Comparison of ENCODE assay signal across 8 cellular contexts in genomic region chr2:64018715-64019082, GRCh38. TPM values are rescaled to one million over a fixed set of nuclear protein-coding genes. Genes with fewer than 3 reads are reported as not detected.
DNase-seq lines count a peak whose midpoint lies in the region; ATAC-seq lines count a peak whose summit lies in the region.

No MANE protein-coding gene starts in this region.

- no peaks in the 10 kb centered on the region for H3K27me3 ChIP-seq in iPS-18a (ENCODE audit: control insufficient read depth, insufficient read depth, low read length)
- no peaks in the 10 kb centered on the region for H3K27me3 ChIP-seq in skeletal muscle satellite cell (ENCODE audit: control insufficient read depth, insufficient read depth, low read length)

- H3K4me2 ChIP-seq in skeletal muscle satellite cell (ENCODE audit: low read length), result peak overlapping the region; percentile 79

- peaks cover 43% of the 10 kb centered on the region for H3K4me1 Mint-ChIP-seq in activated T-cell treated with anti-CD3 and anti-CD28 coated beads, Interleukin-2, amount 50 U/mL, for 4 hours (ENCODE audit: low read depth)

- H3K27ac ChIP-seq in angular gyrus (ENCODE audit: low read depth, low read length), result peak overlapping the region; percentile 94
- no peak overlapping the region for H3K27ac ChIP-seq in iPS-18a (ENCODE audit: low read length)

- H3K4me1 ChIP-seq in iPS-18a (ENCODE audit: control insufficient read depth, low read depth, low read length) (peaks cover 15% of the 10 kb centered on the region), skeletal muscle satellite cell (ENCODE audit: control insufficient read depth, insufficient read depth, low read length) (peaks cover 27% of the 10 kb centered on the region)

- peak; percentile 69 for ATAC-seq in activated T-cell treated with anti-CD3 and anti-CD28 coated beads, Interleukin-2, amount 50 U/mL, for 4 hours
- peak; percentile 41 for ATAC-seq in HG02623 (IDR thresholded peaks at IDR 0.05; ENCODE audit: unreplicated experiment)

- no peaks in the 10 kb centered on the region for H3K9me3 Mint-ChIP-seq in activated T-cell treated with anti-CD3 and anti-CD28 coated beads, Interleukin-2, amount 50 U/mL, for 4 hours

- H3K36me3 Mint-ChIP-seq in activated T-cell treated with anti-CD3 and anti-CD28 coated beads, Interleukin-2, amount 50 U/mL, for 4 hours (ENCODE audit: insufficient read depth), result peaks cover 3% of the 10 kb centered on the region

- H3K4me3 ChIP-seq in iPS-18a (ENCODE audit: low read length), result peak overlapping the region; percentile 70
- peak overlapping the region; percentile 83 for H3K4me3 ChIP-seq in skeletal muscle satellite cell (ENCODE audit: low read length)

- peak overlapping the region; percentile 21 for H3K9ac ChIP-seq in iPS-18a (ENCODE audit: low read length)
- peak overlapping the region; percentile 97 for H3K9ac ChIP-seq in skeletal muscle satellite cell (ENCODE audit: low read depth, low read length)

- DNase-seq in activated T-cell treated with anti-CD3 and anti-CD28 coated beads, Interleukin-2, amount 50 U/mL, for 4 hours, result peak; percentile 32
- DNase-seq in activated T-cell treated with anti-CD3 and anti-CD28 coated beads, Interleukin-2, amount 50 U/mL, for 48 hours, result no peak
- DNase-seq in NCI-H526 treated with DMSO at 0.1 percent for 48 hours (lab: John Stamatoyannopoulos, UW), result peak; percentile 39
- no peak for DNase-seq in SHP77 (lab: John Stamatoyannopoulos, UW)

- H3K27me3 Mint-ChIP-seq in activated T-cell treated with anti-CD3 and anti-CD28 coated beads, Interleukin-2, amount 50 U/mL, for 4 hours (ENCODE audit: low read depth), result no peaks in the 10 kb centered on the region

- peak overlapping the region; percentile 96 for H3K4me3 Mint-ChIP-seq in activated T-cell treated with anti-CD3 and anti-CD28 coated beads, Interleukin-2, amount 50 U/mL, for 4 hours

- H3K9me3 ChIP-seq in iPS-18a (ENCODE audit: control insufficient read depth, low read depth, low read length), result no peaks in the 10 kb centered on the region
- H3K9me3 ChIP-seq in skeletal muscle satellite cell (replicated peaks; ENCODE audit: low read length), result no peaks in the 10 kb centered on the region

- H3K36me3 ChIP-seq in iPS-18a (ENCODE audit: control insufficient read depth, low read depth, low read length) (no peaks in the 10 kb centered on the region), skeletal muscle satellite cell (ENCODE audit: insufficient read depth, low read length) (no peaks in the 10 kb centered on the region)

RNA-seq across cellular contexts. Expression of gene VPS54, which starts 0.5 kb away (rescaled TPM):
- 10 to 100 TPM in 2 of 3 donors, 1 to 10 TPM in 1; 9.7 to 10.7 (median 10.2) TPM for total RNA-seq in activated T-cell treated with anti-CD3 and anti-CD28 coated beads, Interleukin-2, amount 50 U/mL, for 4 hours
- 12.2 and 15.2 TPM in 2 replicates for total RNA-seq in skeletal muscle satellite cell (2012; rRNA removed)

Comparison
In these comparisons a context has a peak if more than half of its experiments do, and no peak if none do; other contexts are left out.
1. DNase-seq: peak in activated T-cell treated with anti-CD3 and anti-CD28 coated beads, Interleukin-2, amount 50 U/mL, for 4 hours (single experiment) and NCI-H526 treated with DMSO at 0.1 percent for 48 hours (single experiment); none in activated T-cell treated with anti-CD3 and anti-CD28 coated beads, Interleukin-2, amount 50 U/mL, for 48 hours (0 of 2) and SHP77 (0 of 2).